8 cellular contexts compared by ENCODE assay signal in genomic region chr3:157865449-157865862, GRCh38.
DNase-seq lines count a peak whose midpoint lies in the region; ATAC-seq, FAIRE-seq and TF ChIP-seq lines count a peak whose summit lies in the region.

No MANE protein-coding gene starts in this region.

- TF ChIP-seq CTCF in heart right ventricle (IDR thresholded peaks at IDR 0.05): peak in 6 of 9 donors; percentile 15 to 60 (median 33)
- peak; percentile 37 for TF ChIP-seq CTCF in foreskin fibroblast (IDR thresholded peaks at IDR 0.05; ENCODE audit: low read depth, low read length)

- intact Hi-C loops in heart right ventricle (cut with DNase I) (no loop called here), left ventricle myocardium superior (cut with micrococcal nuclease) (no loop called here)

- H3K27ac ChIP-seq in heart right ventricle: no peak overlapping the region

- no peaks in the 10 kb centered on the region for H3K36me3 ChIP-seq in heart right ventricle

- peaks cover 0 to 6% (median 0%) of the 10 kb centered on the region in 9 donors for H3K4me1 ChIP-seq in heart right ventricle

- no peaks in the 10 kb centered on the region for H3K9me3 ChIP-seq in heart right ventricle

- DNase-seq in heart right ventricle (peak in 1 of 2 donors; percentile 15), left ventricle myocardium superior (no peak), H54 (ENCODE audit: insufficient read length, low spot score) (peak; percentile 33), Kasumi-1 (lab: John Stamatoyannopoulos, UW) (peak; percentile 49 to 69), foreskin fibroblast (peak in 1 of 2 donors; percentile 17), Ammon's horn (ENCODE audit: low spot score) (no peak)
- DNase-seq in activated CD4-positive, alpha-beta T cell treated with anti-CD3 and anti-CD28 coated beads for 4 hours: peak; percentile 2 to 5
- DNase-seq in stimulated activated CD8-positive, alpha-beta memory T cell treated with anti-CD3 and anti-CD28 coated beads, Interleukin-15, amount 100 ng/mL, for 24 hours (ENCODE audit: low read depth): peak; percentile 20

- no peak for TF ChIP-seq POLR2A in H54 (IDR thresholded peaks at IDR 0.05; ENCODE audit: low read depth, low read length)

- 51% methylated on average over 7 of the region's 7 CpGs for WGBS in heart right ventricle, 2 donors

- H3K27me3 ChIP-seq in heart right ventricle: no peaks in the 10 kb centered on the region

- no peak for FAIRE-seq in H54 (lab: Jason Lieb, UNC)

- ATAC-seq in heart right ventricle (no peak), left ventricle myocardium superior (no peak)

- H3K4me3 ChIP-seq in heart right ventricle (no peak overlapping the region), foreskin fibroblast (ENCODE audit: low read depth in 1 of 2, low read length in 2 of 2) (no peak overlapping the region)

Comparison
In these comparisons a context has a peak if more than half of its experiments do, and no peak if none do; other contexts are left out.
1. DNase-seq: peak in H54 (single experiment), Kasumi-1 (2 of 2), activated CD4-positive, alpha-beta T cell treated with anti-CD3 and anti-CD28 coated beads for 4 hours (2 of 2) and stimulated activated CD8-positive, alpha-beta memory T cell treated with anti-CD3 and anti-CD28 coated beads, Interleukin-15, amount 100 ng/mL, for 24 hours (single experiment); none in left ventricle myocardium superior (single experiment) and Ammon's horn (single experiment).